Comparison of ENCODE assay signal across 31 cellular contexts in the genomic region with DNA sequence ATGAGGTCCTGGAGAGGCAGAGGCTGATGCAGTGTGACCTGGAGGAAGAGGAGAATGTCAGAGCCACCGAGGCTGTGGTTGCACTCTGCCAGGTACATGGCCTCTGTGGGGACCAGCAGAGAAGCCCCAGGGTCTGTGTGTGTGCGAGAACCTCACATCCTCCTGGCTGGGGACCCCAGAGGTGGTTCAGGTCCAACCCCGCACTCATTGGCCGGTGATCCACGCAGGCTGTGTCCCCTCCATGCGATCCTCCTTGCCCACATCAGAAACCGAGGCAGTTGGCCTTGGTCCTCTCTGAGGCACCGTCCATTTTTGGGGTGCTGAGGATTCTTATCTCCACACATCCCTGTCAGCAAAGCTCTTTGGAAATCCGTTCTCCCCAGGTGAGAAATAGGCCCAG.
"Had no signal": no experiment of that assay in that cellular context is flagged by ENCODE, and none has a peak within 500 bp of the region (broad histone marks: within the 10 kb centered on the region; RNA-seq: fewer than 3 reads in every experiment).

No MANE protein-coding gene starts in this region.

- H3K4me2 ChIP-seq: KMS-11 had no signal

- H3K27me3 ChIP-seq: ascending aorta, cardiac muscle cell, Peyer's patch had no signal

- H3K4me3 Mint-ChIP-seq: activated CD8-positive, alpha-beta T cell treated with anti-CD3 and anti-CD28 coated beads for 36 hours; activated naive CD4-positive, alpha-beta T cell treated with anti-CD3 and anti-CD28 coated beads, Interleukin-2, amount 50 U/mL, for 24 hours; activated naive CD8-positive, alpha-beta T cell treated with anti-CD3 and anti-CD28 coated beads, Interleukin-2, amount 10 ng/mL, durations not matched to agents 7 days and 5 days; activated T-cell treated with anti-CD3 and anti-CD28 coated beads, Interleukin-2, amount 50 U/mL, for 72 hours; activated T-helper 17 cell treated with anti-CD3 and anti-CD28 coated beads, Interleukin-2, amount 50 U/mL, for 72 hours had no signal

- H3K4me1 ChIP-seq: ascending aorta, Peyer's patch had no signal

- H3K9ac ChIP-seq: KMS-11 had no signal

- DNase-seq: activated CD4-positive, alpha-beta T cell treated with anti-CD3 and anti-CD28 coated beads for 1 hour; activated CD4-positive, alpha-beta T cell treated with anti-CD3 and anti-CD28 coated beads for 48 hours; activated CD4-positive, CD25-positive, alpha-beta regulatory T cell; activated CD8-positive, alpha-beta T cell treated with anti-CD3 and anti-CD28 coated beads for 36 hours; activated gamma-delta T cell; activated naive CD4-positive, alpha-beta T cell treated with Interleukin-2 at 50 U/mL for 16 hours; activated naive CD8-positive, alpha-beta T cell treated with anti-CD3 and anti-CD28 coated beads, Interleukin-2, amount 10 ng/mL, durations not matched to agents 7 days and 5 days; activated T-cell treated with anti-CD3 and anti-CD28 coated beads, Interleukin-2, amount 50 U/mL, for 1 hour; activated T-cell treated with anti-CD3 and anti-CD28 coated beads, Interleukin-2, amount 50 U/mL, for 72 hours; amygdala; NCI-H1105; NCI-H1417 treated with DMSO at 0.1 percent for 48 hours; NCI-H187 treated with DMSO at 0.1 percent for 48 hours; NCI-H2081; NCI-H226; NCI-H446 treated with DMSO at 0.1 percent for 48 hours; NCI-H524 treated with DMSO at 0.1 percent for 48 hours; PC-3; Peyer's patch; Right ventricle myocardium superior; RPMI8226; SW 1271; T-helper 1 cell; T-helper 2 cell; T-helper 9 cell; WERI-Rb-1 had no signal

- H3K9me3 ChIP-seq: ascending aorta, Peyer's patch had no signal

- H3K4me3 ChIP-seq: ascending aorta, cardiac muscle cell, Peyer's patch had no signal

- H3K27ac ChIP-seq: ascending aorta, cardiac muscle cell, KMS-11, Peyer's patch, WERI-Rb-1 had no signal

- H3K27me3 Mint-ChIP-seq: activated CD8-positive, alpha-beta T cell treated with anti-CD3 and anti-CD28 coated beads for 36 hours; activated naive CD4-positive, alpha-beta T cell treated with anti-CD3 and anti-CD28 coated beads, Interleukin-2, amount 50 U/mL, for 24 hours; activated naive CD8-positive, alpha-beta T cell treated with anti-CD3 and anti-CD28 coated beads, Interleukin-2, amount 10 ng/mL, durations not matched to agents 7 days and 5 days; activated T-helper 17 cell treated with anti-CD3 and anti-CD28 coated beads, Interleukin-2, amount 50 U/mL, for 72 hours had no signal

- H3K9me3 Mint-ChIP-seq: activated CD8-positive, alpha-beta T cell treated with anti-CD3 and anti-CD28 coated beads for 36 hours; activated naive CD4-positive, alpha-beta T cell treated with anti-CD3 and anti-CD28 coated beads, Interleukin-2, amount 50 U/mL, for 24 hours; activated naive CD8-positive, alpha-beta T cell treated with anti-CD3 and anti-CD28 coated beads, Interleukin-2, amount 10 ng/mL, durations not matched to agents 7 days and 5 days; activated T-helper 17 cell treated with anti-CD3 and anti-CD28 coated beads, Interleukin-2, amount 50 U/mL, for 72 hours had no signal

- ATAC-seq: activated CD8-positive, alpha-beta T cell treated with anti-CD3 and anti-CD28 coated beads for 36 hours; activated T-cell treated with anti-CD3 and anti-CD28 coated beads, Interleukin-2, amount 50 U/mL, for 72 hours; activated T-helper 17 cell treated with anti-CD3 and anti-CD28 coated beads, Interleukin-2, amount 50 U/mL, for 72 hours; PC-3 had no signal

- H3K27ac Mint-ChIP-seq: activated CD8-positive, alpha-beta T cell treated with anti-CD3 and anti-CD28 coated beads for 36 hours; activated naive CD4-positive, alpha-beta T cell treated with anti-CD3 and anti-CD28 coated beads, Interleukin-2, amount 50 U/mL, for 24 hours; activated naive CD8-positive, alpha-beta T cell treated with anti-CD3 and anti-CD28 coated beads, Interleukin-2, amount 10 ng/mL, durations not matched to agents 7 days and 5 days; activated T-cell treated with anti-CD3 and anti-CD28 coated beads, Interleukin-2, amount 50 U/mL, for 72 hours; activated T-helper 17 cell treated with anti-CD3 and anti-CD28 coated beads, Interleukin-2, amount 50 U/mL, for 72 hours had no signal

- H3K4me1 Mint-ChIP-seq: activated naive CD4-positive, alpha-beta T cell treated with anti-CD3 and anti-CD28 coated beads, Interleukin-2, amount 50 U/mL, for 24 hours; activated naive CD8-positive, alpha-beta T cell treated with anti-CD3 and anti-CD28 coated beads, Interleukin-2, amount 10 ng/mL, durations not matched to agents 7 days and 5 days had no signal

- H3K36me3 Mint-ChIP-seq: activated naive CD4-positive, alpha-beta T cell treated with anti-CD3 and anti-CD28 coated beads, Interleukin-2, amount 50 U/mL, for 24 hours; activated naive CD8-positive, alpha-beta T cell treated with anti-CD3 and anti-CD28 coated beads, Interleukin-2, amount 10 ng/mL, durations not matched to agents 7 days and 5 days had no signal

- H3K36me3 ChIP-seq: cardiac muscle cell had no signal
